Comparison of ENCODE assay signal across 10 cellular contexts in the genomic region with DNA sequence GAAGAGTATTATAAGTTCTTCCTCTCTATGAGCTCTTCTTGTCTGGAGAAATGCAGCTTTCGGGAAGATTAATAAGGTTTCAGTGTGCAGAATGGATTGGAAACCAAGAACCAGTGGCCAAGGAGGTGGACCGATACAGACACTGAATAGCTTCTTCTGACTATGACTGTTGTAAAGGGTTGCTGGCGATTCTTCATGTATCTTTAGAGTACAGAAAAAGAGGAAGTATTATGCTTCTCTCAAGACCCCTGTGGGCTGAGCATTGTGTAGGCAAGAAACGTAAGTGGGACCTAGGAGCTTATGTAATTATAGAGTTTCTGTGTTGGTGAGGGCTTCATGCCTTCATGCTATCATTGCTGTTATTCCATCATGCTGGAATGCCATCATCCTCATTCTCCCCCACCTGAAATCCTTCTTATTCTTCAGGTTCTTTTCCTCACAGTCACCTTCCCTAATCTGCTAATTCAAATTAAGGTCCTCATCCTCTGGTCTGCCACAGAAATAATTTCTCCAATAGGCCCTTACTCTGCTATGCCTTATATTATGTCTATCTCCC.
DNase-seq lines count a peak whose midpoint lies in the region; ATAC-seq and TF ChIP-seq lines count a peak whose summit lies in the region.
"Had no signal": no experiment of that assay in that cellular context is flagged by ENCODE, and none has a peak within 500 bp of the region (broad histone marks: within the 10 kb centered on the region; RNA-seq: fewer than 3 reads in every experiment).

No MANE protein-coding gene starts in this region.

- H3K9me3 Mint-ChIP-seq in activated B cell treated with CpG ODN at 0.5 μM for 24 hours: no peaks in the 10 kb centered on the region

- no peaks in the 10 kb centered on the region for H3K9me3 ChIP-seq in T-helper 17 cell (ENCODE audit: control insufficient read depth, low read length, poor library complexity, severe bottlenecking)

- no peak for TF ChIP-seq CTCF in activated B cell treated with CpG ODN at 0.5 μM for 24 hours (IDR thresholded peaks at IDR 0.05)

- H3K27me3 Mint-ChIP-seq in activated B cell treated with CpG ODN at 0.5 μM for 24 hours: no peaks in the 10 kb centered on the region
- H3K27me3 Mint-ChIP-seq in T-helper 17 cell: peaks cover 16% of the 10 kb centered on the region

- POLR2A ChIA-PET in activated B cell treated with CpG ODN at 0.5 μM for 24 hours (lab: Charles Lee): interaction anchor here (1.1 kb wide), 1 partner anchor 51 kb away, joined by 3 read pairs; no protein-coding TSS in a partner anchor

- H3K4me1 Mint-ChIP-seq in activated B cell treated with CpG ODN at 0.5 μM for 24 hours: peaks cover 26% of the 10 kb centered on the region
- H3K4me1 Mint-ChIP-seq in T-helper 17 cell: peaks cover 2% of the 10 kb centered on the region

- CTCF ChIA-PET in activated B cell treated with CpG ODN at 0.5 μM for 24 hours (lab: Charles Lee): no interaction called here

- no peak overlapping the region for H3K27ac Mint-ChIP-seq in activated B cell treated with CpG ODN at 0.5 μM for 24 hours
- H3K27ac Mint-ChIP-seq in T-helper 17 cell: no peak overlapping the region

- intact Hi-C loops in activated B cell treated with CpG ODN at 0.5 μM for 24 hours (cut with micrococcal nuclease): loop anchor here (2.0 kb wide), 1 partner anchor 15 kb away; no protein-coding TSS in a partner anchor

- DNase-seq in activated B cell treated with CpG ODN at 0.5 μM for 24 hours (no peak), T-helper 17 cell (no peak), epidermal melanocyte (ENCODE audit: insufficient read length, low spot score) (no peak)
- DNase-seq in activated CD4-positive, alpha-beta T cell treated with anti-CD3 and anti-CD28 coated beads for 4 hours: no peak
- DNase-seq: DND-41, NCI-H187, substantia nigra had no signal

- no peak overlapping the region for H3K4me3 Mint-ChIP-seq in activated B cell treated with CpG ODN at 0.5 μM for 24 hours
- no peak overlapping the region for H3K4me3 Mint-ChIP-seq in T-helper 17 cell

- H3K36me3 Mint-ChIP-seq in activated B cell treated with CpG ODN at 0.5 μM for 24 hours (ENCODE audit: low read depth) (no peaks in the 10 kb centered on the region), T-helper 17 cell (ENCODE audit: low read depth) (no peaks in the 10 kb centered on the region)

- ATAC-seq in GM18873 (IDR thresholded peaks at IDR 0.05; ENCODE audit: low FRiP score, unreplicated experiment) (peak; percentile 72), GM21529 (IDR thresholded peaks at IDR 0.05; ENCODE audit: unreplicated experiment) (peak; percentile 96), HG03280 (IDR thresholded peaks at IDR 0.05; ENCODE audit: unreplicated experiment) (peak; percentile 80), activated B cell treated with CpG ODN at 0.5 μM for 24 hours (ENCODE audit: low read depth) (peak; percentile 80), T-helper 17 cell (no peak)
